In the genomic region with DNA sequence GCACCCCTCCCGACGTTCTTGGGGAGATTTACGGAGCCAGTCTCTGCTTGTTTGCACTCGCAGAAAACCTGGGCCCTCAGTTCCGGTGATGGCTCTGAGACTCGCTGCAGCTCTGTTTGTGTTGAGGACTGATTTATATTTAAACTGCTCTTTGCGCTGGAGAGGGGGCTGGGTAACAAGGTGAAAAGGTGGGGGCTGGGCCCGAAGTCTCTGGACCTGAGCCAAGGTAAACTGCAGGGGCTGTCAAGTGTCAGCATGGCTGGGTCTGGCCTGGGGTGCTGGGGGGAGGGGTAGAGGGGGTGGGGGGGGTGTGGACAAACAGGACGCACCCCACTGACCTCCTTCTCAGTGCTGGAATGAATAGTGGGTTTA, we compare ENCODE assay signal across 8 cellular contexts. TPM values are rescaled to one million over a fixed set of nuclear protein-coding genes. Genes with fewer than 3 reads are reported as not detected.
DNase-seq lines count a peak whose midpoint lies in the region; ATAC-seq, FAIRE-seq and TF ChIP-seq lines count a peak whose summit lies in the region.

No MANE protein-coding gene starts in this region.

- H4K91ac ChIP-seq in IMR-90 (ENCODE audit: insufficient read depth, low read depth, low read length) = no peak overlapping the region

- H3K4ac ChIP-seq in IMR-90 (ENCODE audit: low read depth, low read length) = no peak overlapping the region; the same call in 1 of the 2 replicates

- no peak overlapping the region for H2BK20ac ChIP-seq in IMR-90 (ENCODE audit: low read depth, low read length)

- intact Hi-C loops in IMR-90 (cut with micrococcal nuclease) = no loop called here

- no peak overlapping the region for H2BK120ac ChIP-seq in IMR-90 (ENCODE audit: low read depth, low read length)

- no peak overlapping the region for H4K5ac ChIP-seq in IMR-90 (ENCODE audit: low read depth, low read length)

- H2AK9ac ChIP-seq in IMR-90 (replicated peaks; ENCODE audit: low read depth, low read length, poor library complexity) = no peak overlapping the region

- no peak overlapping the region for H3K23ac ChIP-seq in IMR-90 (ENCODE audit: low read depth, low read length)

- no peak overlapping the region for H3K18ac ChIP-seq in IMR-90 (ENCODE audit: low read depth, low read length)

- no peaks in the 10 kb centered on the region for H3K9me3 ChIP-seq in IMR-90 (ENCODE audit: control insufficient read depth, insufficient read depth, low read length)

- H3K36me3 Mint-ChIP-seq in naive B cell = no peaks in the 10 kb centered on the region

- no peak for TF ChIP-seq RAD21 in IMR-90 (IDR thresholded peaks at IDR 0.05; ENCODE audit: low read length)

- H3K4me3 ChIP-seq in AG04449 (ENCODE audit: low read depth, low read length) (peak overlapping the region; percentile 56; the same call in 1 of the 2 replicates), IMR-90 (ENCODE audit: insufficient read depth, low read depth, low read length) (no peak overlapping the region), bronchial epithelial cell (ENCODE audit: low read depth, low read length) (peak overlapping the region; percentile 45)

- CTCF ChIA-PET in AG04449 (lab: Yijun Ruan, JAX) = no interaction called here
- CTCF ChIA-PET in IMR-90 (lab: Yijun Ruan, JAX) = no interaction called here

- H3K27ac Mint-ChIP-seq in naive B cell = no peak overlapping the region

- BruUV-seq in IMR-90 (replicated peaks; lab: Mats Ljungman, UMichigan) = no TSS peak

- H3K56ac ChIP-seq in IMR-90 (ENCODE audit: extremely low read depth, insufficient read depth, low read length) = no peak overlapping the region

- peak overlapping the region in 6 of 8 donors; percentile 33 to 75 (median 64) for H3K4me3 Mint-ChIP-seq in naive B cell

- no peak overlapping the region for H3K27ac ChIP-seq in IMR-90 (ENCODE audit: insufficient read depth, low read length)

- peak overlapping the region; percentile 88 for H2AFZ ChIP-seq in IMR-90 (replicated peaks; ENCODE audit: low read length, poor library complexity)

- no peak overlapping the region for H2BK5ac ChIP-seq in IMR-90 (ENCODE audit: low read depth, low read length, poor library complexity, severe bottlenecking)

- no peak for TF ChIP-seq POLR2A in IMR-90 (IDR thresholded peaks at IDR 0.05; ENCODE audit: low read depth, low read length)

- H3K14ac ChIP-seq in IMR-90 (replicated peaks; ENCODE audit: low read depth, low read length) = no peak overlapping the region

- no peaks in the 10 kb centered on the region for H4K20me1 ChIP-seq in IMR-90 (ENCODE audit: insufficient read depth, low read length)

- H3K4me1 ChIP-seq in IMR-90 (ENCODE audit: control insufficient read depth, insufficient read depth, low read length) = peaks cover 2% of the 10 kb centered on the region; the same call in 1 of the 2 replicates

- H3K4me2 ChIP-seq in IMR-90 (ENCODE audit: low read depth, low read length) = no peak overlapping the region; the same call in 1 of the 2 replicates

- ATAC-seq in IMR-90 (ENCODE audit: low read depth) (no peak), naive B cell (ENCODE audit: low read depth in 2 of 2) (no peak), GM19023 (IDR thresholded peaks at IDR 0.05; ENCODE audit: unreplicated experiment) (no peak), GM19467 (IDR thresholded peaks at IDR 0.05; ENCODE audit: unreplicated experiment) (no peak)

- dilution Hi-C loops in IMR-90 (cut with HindIII; ENCODE audit: low sequenced_read_pairs, unreplicated experiment) = no loop called here

- in situ Hi-C loops in IMR-90 (cut with MboI; ENCODE audit: low sequenced_read_pairs) = no loop called here

- H3K79me1 ChIP-seq in IMR-90 (ENCODE audit: low read depth in 1 of 2, low read length in 2 of 2) = no peaks in the 10 kb centered on the region

- TF ChIP-seq CTCF in AG04449 (IDR thresholded peaks at IDR 0.05; ENCODE audit: insufficient read depth, low read length, missing control alignments) (no peak), IMR-90 (conservative IDR thresholded peaks at IDR 0.05; ENCODE audit: low read depth, low read length) (no peak), bronchial epithelial cell (IDR thresholded peaks at IDR 0.05; ENCODE audit: insufficient read depth, low read length, severe bottlenecking) (no peak)

- peaks cover 46 to 76% (median 66%) of the 10 kb centered on the region in 3 donors for H3K27me3 Mint-ChIP-seq in naive B cell

- WGBS in IMR-90 (ENCODE audit: extremely low coverage in 2 of 2, insufficient read length in 1 of 2), 2 experiments = 18% methylated on average over 4 of the region's 9 CpGs; no CpG with 5 or more reads in 1 of the 2 experiments

- DNase-seq in AG04449 (ENCODE audit: low read depth, low spot score) (no peak), IMR-90 (no peak), bronchial epithelial cell (ENCODE audit: low read depth) (no peak), naive B cell (no peak), Ammon's horn (ENCODE audit: low spot score) (no peak), SKM-1 treated with dmso at 0.1 percent for 144 hours (lab: John Stamatoyannopoulos, UW; ENCODE audit: unreplicated experiment) (no peak)

- H3K9me1 ChIP-seq in IMR-90 (ENCODE audit: insufficient read depth, low read length) = peaks cover 3% of the 10 kb centered on the region; the same call in 1 of the 2 replicates

- H2AK5ac ChIP-seq in IMR-90 (ENCODE audit: low read depth, low read length) = no peak overlapping the region

- POLR2A ChIA-PET in AG04449 (lab: Yijun Ruan, JAX) = no interaction called here
- POLR2A ChIA-PET in IMR-90 (lab: Charles Lee; ENCODE audit: unreplicated experiment) = no interaction called here

- H3K9me3 Mint-ChIP-seq in naive B cell = peaks cover 0 to 4% (median 0%) of the 10 kb centered on the region in 7 donors

- no peak for FAIRE-seq in bronchial epithelial cell (lab: Jason Lieb, UNC)

- no peak overlapping the region for H4K8ac ChIP-seq in IMR-90 (ENCODE audit: low read depth in 2 of 2, low read length in 2 of 2)

- H3K9ac ChIP-seq in IMR-90 (ENCODE audit: low read depth, low read length) = no peak overlapping the region

- no peaks in the 10 kb centered on the region for H3K36me3 ChIP-seq in IMR-90 (ENCODE audit: control insufficient read depth, insufficient read depth, low read length)
- no peaks in the 10 kb centered on the region for H3K36me3 ChIP-seq in bronchial epithelial cell (ENCODE audit: control insufficient read depth, insufficient read depth, low read length)

- H2BK15ac ChIP-seq in IMR-90 (ENCODE audit: low read depth, low read length) = no peak overlapping the region

- H3K27me3 ChIP-seq in IMR-90 (ENCODE audit: control insufficient read depth, insufficient read depth, low read length) (peaks cover 14% of the 10 kb centered on the region), bronchial epithelial cell (ENCODE audit: control insufficient read depth, insufficient read depth, low read length) (peaks cover 12% of the 10 kb centered on the region)

- H3K4me1 Mint-ChIP-seq in naive B cell = peaks cover 0 to 10% (median 6%) of the 10 kb centered on the region in 3 donors

TF ChIP-seq in IMR-90, 13 proteins besides CTCF, POLR2A, EP300 and RAD21:
- no peak for TF ChIP-seq RCOR1 (IDR thresholded peaks at IDR 0.05; ENCODE audit: insufficient replicate concordance, low read length)
- TF ChIP-seq, protein P1, sequence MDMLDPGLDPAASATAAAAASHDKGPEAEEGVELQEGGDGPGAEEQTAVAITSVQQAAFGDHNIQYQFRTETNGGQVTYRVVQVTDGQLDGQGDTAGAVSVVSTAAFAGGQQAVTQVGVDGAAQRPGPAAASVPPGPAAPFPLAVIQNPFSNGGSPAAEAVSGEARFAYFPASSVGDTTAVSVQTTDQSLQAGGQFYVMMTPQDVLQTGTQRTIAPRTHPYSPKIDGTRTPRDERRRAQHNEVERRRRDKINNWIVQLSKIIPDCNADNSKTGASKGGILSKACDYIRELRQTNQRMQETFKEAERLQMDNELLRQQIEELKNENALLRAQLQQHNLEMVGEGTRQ (IDR thresholded peaks at IDR 0.05; ENCODE audit: low read depth, low read length) = no peak

RNA-seq across cellular contexts. Expression of a gene that starts 0.6 kb away (rescaled TPM):
- total RNA-seq in IMR-90 (2012; rRNA removed) (under 0.01 TPM in 2 replicates), bronchial epithelial cell (not detected in 2 replicates)
- polyA plus RNA-seq in IMR-90 (2012; rRNA removed) (1.2 and 1.5 TPM in 2 replicates), naive B cell (ENCODE audit: low read depth in 6 of 6) (not detected)
- polyA plus RNA-seq in IMR-90 (2012; cell fraction: cytosol; rRNA removed) = 0.26 and 1.0 TPM in 2 replicates
- 1.7 TPM in 2 replicates for polyA plus RNA-seq in IMR-90 (2012; cell fraction: nucleus; rRNA removed; ENCODE audit: low replicate concordance)
